8 cellular contexts compared by ENCODE assay signal in the genomic region with DNA sequence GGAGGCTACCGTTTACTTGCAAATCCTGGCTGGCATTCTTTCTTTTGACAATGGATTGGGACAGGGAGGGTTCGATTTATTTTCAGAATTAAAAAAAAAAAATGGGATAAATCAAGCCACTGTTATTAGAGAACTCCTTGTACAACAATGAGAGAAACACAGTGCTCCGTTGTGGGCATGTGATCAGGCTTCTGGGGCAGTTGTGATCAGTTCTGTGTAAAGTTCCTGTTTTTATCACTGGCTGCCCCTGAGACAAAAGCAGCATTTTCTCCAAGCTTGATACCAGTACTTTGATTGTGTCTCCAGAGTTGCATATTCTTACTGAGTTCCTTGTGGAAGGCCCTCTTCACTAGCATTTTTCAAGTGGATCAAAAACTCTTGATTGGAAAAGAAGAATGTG. TPM values are rescaled to one million over a fixed set of nuclear protein-coding genes. Genes with fewer than 3 reads are reported as not detected.
DNase-seq lines count a peak whose midpoint lies in the region; ATAC-seq, FAIRE-seq and TF ChIP-seq lines count a peak whose summit lies in the region.

No MANE protein-coding gene starts in this region.

- H3K4me3 ChIP-seq in NB4 (ENCODE audit: low read depth, low read length) (peak overlapping the region; percentile 77), bronchial epithelial cell (ENCODE audit: low read depth, low read length) (peak overlapping the region; percentile 69), stomach smooth muscle (ENCODE audit: low read length in 2 of 2) (peak overlapping the region; percentile 91 to 94)

- no peak for FAIRE-seq in bronchial epithelial cell (lab: Jason Lieb, UNC)

- DNase-seq in NB4 (ENCODE audit: low read depth) (peak; percentile 77), bronchial epithelial cell (ENCODE audit: low read depth) (no peak), left kidney (ENCODE audit: low read depth, low spot score) (peak; percentile 37), NCI-H1436 treated with DMSO at 0.1 percent for 48 hours (lab: John Stamatoyannopoulos, UW) (no peak)
- DNase-seq in stimulated activated naive CD4-positive, alpha-beta T cell (lab: John Stamatoyannopoulos, UW) = no peak

- H3K9me3 ChIP-seq in ES-I3 (ENCODE audit: control insufficient read depth, insufficient read depth, low read length) (no peaks in the 10 kb centered on the region; the same call in 1 of the 2 replicates), stomach smooth muscle (ENCODE audit: control insufficient read depth in 2 of 2, low read length in 2 of 2) (no peaks in the 10 kb centered on the region)

- no peak for TF ChIP-seq POLR2A in NB4 (IDR thresholded peaks at IDR 0.05; ENCODE audit: extremely low read depth, insufficient read length)

- H3K9ac ChIP-seq in ES-I3 (ENCODE audit: low read depth, low read length) = peak overlapping the region; percentile 94
- H3K9ac ChIP-seq in stomach smooth muscle (ENCODE audit: low read length in 2 of 2) = peak overlapping the region; percentile 94 to 97

- no peak for TF ChIP-seq CTCF in NB4 (IDR thresholded peaks at IDR 0.05; ENCODE audit: low read depth, low read length)
- TF ChIP-seq CTCF in bronchial epithelial cell (IDR thresholded peaks at IDR 0.05; ENCODE audit: insufficient read depth, low read length, severe bottlenecking) = no peak

- H3K27me3 ChIP-seq in bronchial epithelial cell (ENCODE audit: control insufficient read depth, insufficient read depth, low read length) (no peaks in the 10 kb centered on the region), stomach smooth muscle (ENCODE audit: control insufficient read depth in 1 of 2, insufficient read depth in 2 of 2, low read length in 2 of 2) (no peaks in the 10 kb centered on the region)

- ATAC-seq in GM18868 (IDR thresholded peaks at IDR 0.05; ENCODE audit: unreplicated experiment) = no peak

- peak overlapping the region; percentile 79 for H3K27ac ChIP-seq in stomach smooth muscle (ENCODE audit: low read length)

- 0 out of 2 replicates have a peak, but pooled peaks cover 8% of the 10 kb centered on the region for H3K4me1 ChIP-seq in ES-I3 (ENCODE audit: insufficient read depth, low read length)
- peaks cover 14% of the 10 kb centered on the region for H3K4me1 ChIP-seq in stomach smooth muscle (ENCODE audit: control insufficient read depth, insufficient read depth, low read length)

- no peaks in the 10 kb centered on the region for H3K36me3 ChIP-seq in ES-I3 (ENCODE audit: insufficient read depth, low read length)
- no peaks in the 10 kb centered on the region for H3K36me3 ChIP-seq in bronchial epithelial cell (ENCODE audit: control insufficient read depth, insufficient read depth, low read length)
- H3K36me3 ChIP-seq in stomach smooth muscle (ENCODE audit: control insufficient read depth in 2 of 2, insufficient read depth in 2 of 2, low read length in 2 of 2) = peaks cover 0 to 2% of the 10 kb centered on the region in 2 donors

RNA-seq across cellular contexts. Expression of a gene that starts 1.2 kb away (rescaled TPM):
- total RNA-seq in bronchial epithelial cell = 21.1 and 25.5 TPM in 2 replicates

Comparison
In these comparisons a context has a peak if more than half of its experiments do, and no peak if none do; other contexts are left out.
1. DNase-seq: peak in NB4 (single experiment) and left kidney (single experiment); none in bronchial epithelial cell (single experiment), NCI-H1436 treated with DMSO at 0.1 percent for 48 hours (single experiment) and stimulated activated naive CD4-positive, alpha-beta T cell (0 of 6).
2. Peak in every context shown above with its lines, with median percentiles within 50 percentile points of each other: H3K4me3 ChIP-seq.